23 cellular contexts compared by ENCODE assay signal in genomic region chr2:237330539-237330938, GRCh38.
DNase-seq lines count a peak whose midpoint lies in the region; ATAC-seq and TF ChIP-seq lines count a peak whose summit lies in the region.
"Had no signal": no experiment of that assay in that cellular context is flagged by ENCODE, and none has a peak within 500 bp of the region (broad histone marks: within the 10 kb centered on the region; RNA-seq: fewer than 3 reads in every experiment).

No MANE protein-coding gene starts in this region.

- no peak overlapping the region for H2AFZ ChIP-seq in ACC112 (ENCODE audit: low read length, unreplicated experiment)
- no peak overlapping the region for H2AFZ ChIP-seq in MM.1S (ENCODE audit: low read length)

- H3K4me1 ChIP-seq in ACC112 (ENCODE audit: control insufficient read depth, insufficient read depth, low read length, unreplicated experiment) (peaks cover 50% of the 10 kb centered on the region), sigmoid colon (peaks cover 0 to 85% (median 63%) of the 10 kb centered on the region in 4 donors), MM.1S (ENCODE audit: low read length) (no peaks in the 10 kb centered on the region)
- H3K4me1 ChIP-seq: Caco-2 had no signal

- peak; percentile 72 for ATAC-seq in WTC11
- ATAC-seq in stimulated activated naive B cell treated with anti-CD40 and anti-IgM and Interleukin-4, amounts not matched to agents 10 μg/mL and 1 μg/mL and 100 μg/mL, for 72 hours (replicated peaks), result no peak
- no peak for ATAC-seq in GM18505 (IDR thresholded peaks at IDR 0.05; ENCODE audit: unreplicated experiment)
- ATAC-seq: HepG2, PC-3 had no signal

- no peaks in the 10 kb centered on the region for H3K9me3 Mint-ChIP-seq in WTC11
- H3K9me3 Mint-ChIP-seq in stimulated activated naive B cell treated with anti-CD40 and anti-IgM and Interleukin-4, amounts not matched to agents 10 μg/mL and 1 μg/mL and 100 μg/mL, for 72 hours, result no peaks in the 10 kb centered on the region
- H3K9me3 Mint-ChIP-seq: CD4-positive, CD25-positive, alpha-beta regulatory T cell had no signal

- peaks cover 15% of the 10 kb centered on the region for H3K4me1 Mint-ChIP-seq in WTC11
- H3K4me1 Mint-ChIP-seq in stimulated activated naive B cell treated with anti-CD40 and anti-IgM and Interleukin-4, amounts not matched to agents 10 μg/mL and 1 μg/mL and 100 μg/mL, for 72 hours, result no peaks in the 10 kb centered on the region
- H3K4me1 Mint-ChIP-seq: CD4-positive, CD25-positive, alpha-beta regulatory T cell had no signal

- H3K9ac ChIP-seq in MM.1S (ENCODE audit: low read length), result no peak overlapping the region
- H3K9ac ChIP-seq: KMS-11 had no signal

- H3K27me3 ChIP-seq in ACC112 (ENCODE audit: insufficient read depth, low read length) (no peaks in the 10 kb centered on the region), sigmoid colon (no peaks in the 10 kb centered on the region), MM.1S (replicated peaks; ENCODE audit: insufficient read depth, low read length) (no peaks in the 10 kb centered on the region)
- H3K27me3 ChIP-seq: BE2C had no signal

- no peaks in the 10 kb centered on the region for H3F3A ChIP-seq in MM.1S (ENCODE audit: insufficient read depth, low read length)

- H3K79me2 ChIP-seq in ACC112 (ENCODE audit: control insufficient read depth, insufficient read depth, low read length, unreplicated experiment) (peaks cover 17% of the 10 kb centered on the region), MM.1S (ENCODE audit: low read length) (no peaks in the 10 kb centered on the region)

- TF ChIP-seq POLR2A in sigmoid colon (IDR thresholded peaks at IDR 0.05) (no peak), GM18505 (IDR thresholded peaks at IDR 0.05; ENCODE audit: borderline replicate concordance, extremely low read depth, insufficient read depth, insufficient read length) (no peak)

- no peak for DNase-seq in WTC11 (ENCODE audit: low spot score)
- peak; percentile 32 for DNase-seq in islet precursor cell
- DNase-seq in sigmoid colon, result no peak
- DNase-seq in stimulated activated naive B cell treated with anti-CD40 and anti-IgM and Interleukin-4, amounts not matched to agents 10 μg/mL and 1 μg/mL and 100 μg/mL, for 72 hours, result no peak
- DNase-seq in MM.1S, result no peak
- no peak for DNase-seq in DMS114 treated with DMSO at 0.1 percent for 48 hours (lab: John Stamatoyannopoulos, UW; ENCODE audit: unreplicated experiment)
- DNase-seq: 8988T; BE2C; Caco-2; CD4-positive, CD25-positive, alpha-beta regulatory T cell; GF-D8; NCI-H1417; NCI-H187; NCI-H2107; NCI-H2227 treated with DMSO at 0.1 percent for 48 hours; NCI-H510A treated with DMSO at 0.1 percent for 48 hours; PC-3; SIG-M5 had no signal

- H3K9me3 ChIP-seq in sigmoid colon (no peaks in the 10 kb centered on the region), MM.1S (replicated peaks; ENCODE audit: insufficient read depth, low read length) (no peaks in the 10 kb centered on the region)
- H3K9me3 ChIP-seq: BE2C, Caco-2 had no signal

- POLR2A ChIA-PET in WTC11 (lab: Charles Lee), result no interaction called here

- no peaks in the 10 kb centered on the region for H4K20me1 ChIP-seq in MM.1S (ENCODE audit: insufficient read depth, low read length)

- H3K27ac Mint-ChIP-seq in WTC11, result no peak overlapping the region
- no peak overlapping the region for H3K27ac Mint-ChIP-seq in stimulated activated naive B cell treated with anti-CD40 and anti-IgM and Interleukin-4, amounts not matched to agents 10 μg/mL and 1 μg/mL and 100 μg/mL, for 72 hours

- TF ChIP-seq CTCF in WTC11 (IDR thresholded peaks at IDR 0.05) (no peak), sigmoid colon (IDR thresholded peaks at IDR 0.05) (no peak), MM.1S (IDR thresholded peaks at IDR 0.05; ENCODE audit: low read length) (no peak)

- CTCF ChIA-PET in WTC11 (lab: Charles Lee), result no interaction called here

- H3K4me2 ChIP-seq in MM.1S (ENCODE audit: low read depth, low read length), result no peak overlapping the region
- H3K4me2 ChIP-seq: KMS-11 had no signal

- H3K27me3 Mint-ChIP-seq in WTC11 (ENCODE audit: low read depth), result no peaks in the 10 kb centered on the region
- H3K27me3 Mint-ChIP-seq in stimulated activated naive B cell treated with anti-CD40 and anti-IgM and Interleukin-4, amounts not matched to agents 10 μg/mL and 1 μg/mL and 100 μg/mL, for 72 hours, result peaks cover 5 to 13% of the 10 kb centered on the region in 2 donors
- H3K27me3 Mint-ChIP-seq: CD4-positive, CD25-positive, alpha-beta regulatory T cell had no signal

- H3K36me3 ChIP-seq in ACC112 (ENCODE audit: insufficient read depth, low read length) (peaks cover 91% of the 10 kb centered on the region), sigmoid colon (peaks cover 17 to 69% (median 30%) of the 10 kb centered on the region in 4 donors), MM.1S (replicated peaks; ENCODE audit: insufficient read depth, low read length) (no peaks in the 10 kb centered on the region)
- H3K36me3 ChIP-seq: BE2C had no signal

- no peak overlapping the region for H3K4me3 ChIP-seq in ACC112 (ENCODE audit: low read depth, low read length)
- no peak overlapping the region for H3K4me3 ChIP-seq in sigmoid colon
- H3K4me3 ChIP-seq in MM.1S (ENCODE audit: low read length), result no peak overlapping the region

- H3K4me3 Mint-ChIP-seq in WTC11, result no peak overlapping the region
- no peak overlapping the region for H3K4me3 Mint-ChIP-seq in stimulated activated naive B cell treated with anti-CD40 and anti-IgM and Interleukin-4, amounts not matched to agents 10 μg/mL and 1 μg/mL and 100 μg/mL, for 72 hours
- H3K4me3 Mint-ChIP-seq: CD4-positive, CD25-positive, alpha-beta regulatory T cell had no signal

- TF ChIP-seq EP300 in sigmoid colon (IDR thresholded peaks at IDR 0.05), result no peak

- H3K36me3 Mint-ChIP-seq in WTC11, result no peaks in the 10 kb centered on the region
- no peaks in the 10 kb centered on the region for H3K36me3 Mint-ChIP-seq in stimulated activated naive B cell treated with anti-CD40 and anti-IgM and Interleukin-4, amounts not matched to agents 10 μg/mL and 1 μg/mL and 100 μg/mL, for 72 hours
- H3K36me3 Mint-ChIP-seq: CD4-positive, CD25-positive, alpha-beta regulatory T cell had no signal

- H3K9me2 ChIP-seq in MM.1S (replicated peaks; ENCODE audit: insufficient read depth, low read length), result no peaks in the 10 kb centered on the region

- H3K27ac ChIP-seq in ACC112 (ENCODE audit: low read depth, low read length) (peak overlapping the region; percentile 77), sigmoid colon (peak overlapping the region; percentile 39 to 98 (median 94)), MM.1S (ENCODE audit: low read length) (no peak overlapping the region)
- H3K27ac ChIP-seq: KMS-11, RWPE1 had no signal

- WGBS in sigmoid colon, 2 donors, result 57 to 77% methylated on average over 4 of the region's 4 CpGs

- intact Hi-C loops in sigmoid colon (cut with DNase I), result no loop called here

TF ChIP-seq in WTC11, 78 proteins besides CTCF, POLR2A, EP300 and RAD21:
- TF ChIP-seq ELF4 (CRISPR knock-in tag; IDR thresholded peaks at IDR 0.05; ENCODE audit: low read depth) (no peak), SP1 (CRISPR knock-in tag; conservative IDR thresholded peaks at IDR 0.05) (no peak), TEAD4 (CRISPR knock-in tag; IDR thresholded peaks at IDR 0.05) (no peak), ZNF423 (CRISPR knock-in tag; IDR thresholded peaks at IDR 0.05) (no peak), IRF2 (CRISPR knock-in tag; IDR thresholded peaks at IDR 0.05; ENCODE audit: borderline replicate concordance, low read depth) (no peak), OVOL2 (CRISPR knock-in tag; IDR thresholded peaks at IDR 0.05; ENCODE audit: borderline replicate concordance) (no peak), RELA (CRISPR knock-in tag; IDR thresholded peaks at IDR 0.05; ENCODE audit: borderline replicate concordance) (no peak), ZNF263 (CRISPR knock-in tag; IDR thresholded peaks at IDR 0.05; ENCODE audit: low read depth) (no peak), ZNF232 (CRISPR knock-in tag; IDR thresholded peaks at IDR 0.05) (no peak), TCF7 (CRISPR knock-in tag; IDR thresholded peaks at IDR 0.05; ENCODE audit: low read depth) (no peak), USF1 (CRISPR knock-in tag; IDR thresholded peaks at IDR 0.05) (no peak), ATF2 (CRISPR knock-in tag; IDR thresholded peaks at IDR 0.05; ENCODE audit: borderline replicate concordance, low read depth) (no peak), KAT7 (CRISPR knock-in tag; IDR thresholded peaks at IDR 0.05; ENCODE audit: borderline replicate concordance) (no peak), GTF2I (CRISPR knock-in tag; conservative IDR thresholded peaks at IDR 0.05) (no peak), SOX15 (CRISPR knock-in tag; IDR thresholded peaks at IDR 0.05) (no peak), ZSCAN18 (CRISPR knock-in tag; IDR thresholded peaks at IDR 0.05) (no peak)
